Comparison of ENCODE assay signal across 12 cellular contexts in the genomic region with DNA sequence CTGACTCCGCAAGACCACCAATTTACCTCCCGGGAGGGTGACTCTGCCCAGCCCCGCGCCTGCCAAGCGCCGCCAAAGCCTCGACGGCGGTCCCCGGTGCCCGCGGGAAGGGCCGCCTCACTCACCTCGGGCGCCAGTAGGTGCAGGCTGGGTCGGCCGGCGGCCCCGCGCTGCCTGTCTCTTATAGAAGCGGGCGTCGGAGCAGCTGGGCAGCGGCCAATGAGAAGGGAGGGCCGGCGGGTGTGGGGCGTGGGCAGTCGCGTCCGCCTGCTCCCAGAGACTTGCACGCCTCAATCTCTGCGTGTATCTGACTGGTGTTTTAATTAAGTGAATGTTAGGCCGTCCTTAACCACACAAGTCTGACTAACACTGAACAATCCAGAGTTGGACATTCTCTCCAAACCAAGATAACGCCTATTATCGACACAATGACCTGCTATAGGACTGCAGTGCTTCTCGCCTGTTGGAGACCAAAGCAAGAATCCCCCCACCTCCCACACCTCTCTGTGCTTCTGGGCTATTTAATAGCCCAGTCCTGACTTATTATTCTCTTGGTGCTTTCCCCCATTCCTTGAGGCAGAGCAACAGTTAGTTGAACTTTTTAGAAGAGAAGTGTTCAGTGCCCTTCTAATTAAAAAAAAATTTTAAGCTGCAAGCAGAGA. TPM values are rescaled to one million over a fixed set of nuclear protein-coding genes. Genes with fewer than 3 reads are reported as not detected.
A peak's percentile ranks its signal among the peaks of the same experiment; 100 is the strongest.
DNase-seq lines count a peak whose midpoint lies in the region; ATAC-seq and TF ChIP-seq lines count a peak whose summit lies in the region.
"Had no signal": no experiment of that assay in that cellular context is flagged by ENCODE, and none has a peak within 500 bp of the region (broad histone marks: within the 10 kb centered on the region; RNA-seq: fewer than 3 reads in every experiment).

Gene TPH1, minus strand, starts transcription at position 154 of the 662 bp plus-strand sequence. CDS start 5,507 bp downstream, outside the sequence.

- POLR2A ChIA-PET in activated CD8-positive, alpha-beta T cell treated with anti-CD3 and anti-CD28 coated beads for 36 hours (lab: Charles Lee): no interaction called here
- POLR2A ChIA-PET in activated CD8-positive, alpha-beta T cell treated with anti-CD3 and anti-CD28 coated beads, Interleukin-2, amount 10 ng/mL, durations not matched to agents 7 days and 5 days (lab: Charles Lee): no interaction called here
- POLR2A ChIA-PET in A673 (lab: Charles Lee; ENCODE audit: low non-redundant PET): no interaction called here

- H3K27ac ChIP-seq in upper lobe of right lung (no peak within 1 kb of the TSS), A673 (ENCODE audit: low read depth, low read length, poor library complexity, severe bottlenecking) (no peak within 1 kb of the TSS)
- H3K27ac ChIP-seq: gastrocnemius medialis had no signal

- no peaks in the 10 kb centered on the region for H3K4me1 Mint-ChIP-seq in activated CD8-positive, alpha-beta T cell treated with anti-CD3 and anti-CD28 coated beads for 36 hours (ENCODE audit: low read depth)
- H3K4me1 Mint-ChIP-seq in activated CD8-positive, alpha-beta T cell treated with anti-CD3 and anti-CD28 coated beads, Interleukin-2, amount 10 ng/mL, durations not matched to agents 7 days and 5 days (ENCODE audit: low read depth): no peaks in the 10 kb centered on the region
- H3K4me1 Mint-ChIP-seq: B cell had no signal

- no peak within 1 kb of the TSS for H3K4me3 Mint-ChIP-seq in activated CD8-positive, alpha-beta T cell treated with anti-CD3 and anti-CD28 coated beads for 36 hours
- H3K4me3 Mint-ChIP-seq in activated CD8-positive, alpha-beta T cell treated with anti-CD3 and anti-CD28 coated beads, Interleukin-2, amount 10 ng/mL, durations not matched to agents 7 days and 5 days: no peak within 1 kb of the TSS
- H3K4me3 Mint-ChIP-seq: B cell had no signal

- ATAC-seq in activated CD8-positive, alpha-beta T cell treated with anti-CD3 and anti-CD28 coated beads for 36 hours: peak; percentile 39
- no peak for ATAC-seq in activated CD8-positive, alpha-beta T cell treated with anti-CD3 and anti-CD28 coated beads, Interleukin-2, amount 10 ng/mL, durations not matched to agents 7 days and 5 days
- ATAC-seq in left colon: peak; percentile 98
- peak; percentile 91 for ATAC-seq in upper lobe of right lung
- ATAC-seq in HG02852 (IDR thresholded peaks at IDR 0.05; ENCODE audit: unreplicated experiment): no peak
- ATAC-seq: gastrocnemius medialis had no signal

- no peaks in the 10 kb centered on the region for H3K36me3 ChIP-seq in upper lobe of right lung
- no peaks in the 10 kb centered on the region for H3K36me3 ChIP-seq in A673 (ENCODE audit: insufficient read depth, low read length, poor library complexity, severe bottlenecking)
- H3K36me3 ChIP-seq: gastrocnemius medialis had no signal

- H3K27me3 Mint-ChIP-seq in activated CD8-positive, alpha-beta T cell treated with anti-CD3 and anti-CD28 coated beads for 36 hours: peaks cover 44% of the 10 kb centered on the region
- peaks cover 59% of the 10 kb centered on the region for H3K27me3 Mint-ChIP-seq in activated CD8-positive, alpha-beta T cell treated with anti-CD3 and anti-CD28 coated beads, Interleukin-2, amount 10 ng/mL, durations not matched to agents 7 days and 5 days (ENCODE audit: low read depth)

- no peaks in the 10 kb centered on the region for H3K36me3 Mint-ChIP-seq in activated CD8-positive, alpha-beta T cell treated with anti-CD3 and anti-CD28 coated beads for 36 hours (ENCODE audit: low read depth)
- H3K36me3 Mint-ChIP-seq in activated CD8-positive, alpha-beta T cell treated with anti-CD3 and anti-CD28 coated beads, Interleukin-2, amount 10 ng/mL, durations not matched to agents 7 days and 5 days (ENCODE audit: low read depth): no peaks in the 10 kb centered on the region

- H3K9me3 ChIP-seq in upper lobe of right lung: no peaks in the 10 kb centered on the region
- H3K9me3 ChIP-seq in A673 (ENCODE audit: low read depth, low read length, poor library complexity, severe bottlenecking): no peaks in the 10 kb centered on the region
- H3K9me3 ChIP-seq: gastrocnemius medialis had no signal

- no peaks in the 10 kb centered on the region for H3K9me3 Mint-ChIP-seq in activated CD8-positive, alpha-beta T cell treated with anti-CD3 and anti-CD28 coated beads for 36 hours
- H3K9me3 Mint-ChIP-seq in activated CD8-positive, alpha-beta T cell treated with anti-CD3 and anti-CD28 coated beads, Interleukin-2, amount 10 ng/mL, durations not matched to agents 7 days and 5 days (ENCODE audit: insufficient read depth): no peaks in the 10 kb centered on the region

- no peak for TF ChIP-seq CTCF in activated CD8-positive, alpha-beta T cell treated with anti-CD3 and anti-CD28 coated beads for 36 hours (IDR thresholded peaks at IDR 0.05)
- TF ChIP-seq CTCF in cardiac fibroblast (IDR thresholded peaks at IDR 0.05; ENCODE audit: low read depth, low read length): no peak
- no peak for TF ChIP-seq CTCF in upper lobe of right lung (IDR thresholded peaks at IDR 0.05)
- no peak for TF ChIP-seq CTCF in A673 (conservative IDR thresholded peaks at IDR 0.05; ENCODE audit: low read depth, low read length)

- H3K27me3 ChIP-seq in upper lobe of right lung (peaks cover 37% of the 10 kb centered on the region), A673 (replicated peaks; ENCODE audit: insufficient read depth, low read depth, low read length, poor library complexity) (peaks cover 67% of the 10 kb centered on the region)

- H3K4me1 ChIP-seq in upper lobe of right lung (no peaks in the 10 kb centered on the region), A673 (ENCODE audit: insufficient read depth, low read length, poor library complexity, severe bottlenecking) (no peaks in the 10 kb centered on the region)
- H3K4me1 ChIP-seq: gastrocnemius medialis had no signal

- CTCF ChIA-PET in activated CD8-positive, alpha-beta T cell treated with anti-CD3 and anti-CD28 coated beads for 36 hours (lab: Charles Lee): no interaction called here
- CTCF ChIA-PET in activated CD8-positive, alpha-beta T cell treated with anti-CD3 and anti-CD28 coated beads, Interleukin-2, amount 10 ng/mL, durations not matched to agents 7 days and 5 days (lab: Charles Lee): interaction anchor here (1.6 kb wide), 1 partner anchor 66 kb away, joined by 3 read pairs; no protein-coding TSS in a partner anchor
- CTCF ChIA-PET in A673 (lab: Charles Lee): no interaction called here

- H3K27ac Mint-ChIP-seq in activated CD8-positive, alpha-beta T cell treated with anti-CD3 and anti-CD28 coated beads for 36 hours: no peak within 1 kb of the TSS
- no peak within 1 kb of the TSS for H3K27ac Mint-ChIP-seq in activated CD8-positive, alpha-beta T cell treated with anti-CD3 and anti-CD28 coated beads, Interleukin-2, amount 10 ng/mL, durations not matched to agents 7 days and 5 days
- H3K27ac Mint-ChIP-seq: B cell had no signal

- intact Hi-C loops in activated CD8-positive, alpha-beta T cell treated with anti-CD3 and anti-CD28 coated beads for 36 hours (cut with micrococcal nuclease): no loop called here
- intact Hi-C loops in left colon (cut with DNase I, micrococcal nuclease): no loop called here
- intact Hi-C loops in upper lobe of right lung (cut with DNase I): no loop called here
- intact Hi-C loops in A673 (cut with micrococcal nuclease; ENCODE audit: unreplicated experiment): no loop called here

- H3K4me3 ChIP-seq in cardiac fibroblast (replicated peaks in 1 of 2; ENCODE audit: low read depth in 2 of 2, low read length in 2 of 2) (no peak within 1 kb of the TSS), upper lobe of right lung (no peak within 1 kb of the TSS), A673 (ENCODE audit: low read depth, low read length, poor library complexity, severe bottlenecking) (no peak within 1 kb of the TSS)

- no peak for DNase-seq in activated CD8-positive, alpha-beta T cell treated with anti-CD3 and anti-CD28 coated beads for 36 hours
- DNase-seq in activated CD8-positive, alpha-beta T cell treated with anti-CD3 and anti-CD28 coated beads, Interleukin-2, amount 10 ng/mL, durations not matched to agents 7 days and 5 days: no peak
- DNase-seq in cardiac fibroblast (ENCODE audit: low read depth in 2 of 2): peak; percentile 27 to 43
- DNase-seq in left colon: peak; percentile 31 to 65
- peak; percentile 79 for DNase-seq in upper lobe of right lung
- DNase-seq in activated CD4-positive, alpha-beta T cell treated with anti-CD3 and anti-CD28 coated beads for 1 hour: no peak
- DNase-seq in A673 (ENCODE audit: low spot score): no peak
- DNase-seq: NCI-H2081; stimulated activated CD4-positive, alpha-beta T cell treated with anti-CD3 and anti-CD28 coated beads, Interleukin-2, amount 100 ng/mL, for 48 hours had no signal

- BruUV-seq in A673 (replicated peaks; lab: Mats Ljungman, UMichigan): no TSS peak

RNA-seq across cellular contexts. Expression of gene TPH1, which starts in this region (rescaled TPM):
- total RNA-seq in activated CD8-positive, alpha-beta T cell treated with anti-CD3 and anti-CD28 coated beads for 36 hours: under 1 TPM; 0.18 to 0.23 TPM
- under 1 TPM; 0.21 to 0.55 TPM for total RNA-seq in activated CD8-positive, alpha-beta T cell treated with anti-CD3 and anti-CD28 coated beads, Interleukin-2, amount 10 ng/mL, durations not matched to agents 7 days and 5 days
- total RNA-seq in left colon (10 to 100 TPM; 13.9 to 14.6 TPM), upper lobe of right lung (0.29 TPM), A673 (2021) (0.21 and 0.24 TPM in 2 replicates)

Comparison
In these comparisons a context has a peak if more than half of its experiments do, and no peak if none do; other contexts are left out.
1. RNA of gene TPH1 (total RNA-seq): 13.9 to 14.6 TPM in left colon; 0.21 to 0.55 TPM in activated CD8-positive, alpha-beta T cell treated with anti-CD3 and anti-CD28 coated beads, Interleukin-2, amount 10 ng/mL, durations not matched to agents 7 days and 5 days, 0.29 TPM in upper lobe of right lung (single experiment), 0.18 to 0.23 TPM in activated CD8-positive, alpha-beta T cell treated with anti-CD3 and anti-CD28 coated beads for 36 hours and 0.21 to 0.24 TPM in A673; every median in the first group is over 4 times any median in the second.
2. Peak in ATAC-seq in activated CD8-positive, alpha-beta T cell treated with anti-CD3 and anti-CD28 coated beads for 36 hours; RNA of the gene not detected or under 1 TPM.
3. Peak in DNase-seq and ATAC-seq in upper lobe of right lung; RNA of the gene not detected or under 1 TPM.
4. DNase-seq: peak in cardiac fibroblast (2 of 2) and left colon (2 of 2); none in activated CD8-positive, alpha-beta T cell treated with anti-CD3 and anti-CD28 coated beads for 36 hours (single experiment), activated CD8-positive, alpha-beta T cell treated with anti-CD3 and anti-CD28 coated beads, Interleukin-2, amount 10 ng/mL, durations not matched to agents 7 days and 5 days (single experiment), activated CD4-positive, alpha-beta T cell treated with anti-CD3 and anti-CD28 coated beads for 1 hour (single experiment) and A673 (single experiment).